ENCODE assay signal across 19 cellular contexts in genomic region chr6:75288023-75288422, GRCh38. TPM values are rescaled to one million over a fixed set of nuclear protein-coding genes. Genes with fewer than 3 reads are reported as not detected.
DNase-seq lines count a peak whose midpoint lies in the region; ATAC-seq and TF ChIP-seq lines count a peak whose summit lies in the region.
"Had no signal": no experiment of that assay in that cellular context is flagged by ENCODE, and none has a peak within 500 bp of the region (broad histone marks: within the 10 kb centered on the region; RNA-seq: fewer than 3 reads in every experiment).

No MANE protein-coding gene starts in this region.

- H3K9me3 Mint-ChIP-seq in immature natural killer cell = no peaks in the 10 kb centered on the region

- peaks cover 0 to 10% (median 2%) of the 10 kb centered on the region in 3 donors for H3K36me3 Mint-ChIP-seq in immature natural killer cell

- H3K27ac Mint-ChIP-seq in immature natural killer cell = no peak overlapping the region

- no peak overlapping the region for H3K4me3 Mint-ChIP-seq in immature natural killer cell

- no peak for ATAC-seq in heart right ventricle
- no peak for ATAC-seq in HG03457 (IDR thresholded peaks at IDR 0.05; ENCODE audit: unreplicated experiment)
- ATAC-seq: HepG2, PC-3 had no signal

- H3K9ac ChIP-seq in OCI-LY3 (ENCODE audit: low read length) = no peak overlapping the region
- H3K9ac ChIP-seq: KMS-11 had no signal

- 95 to 100% methylated on average over 1 of the region's 1 CpG for WGBS in heart right ventricle, 2 donors

- no peak overlapping the region for H2AFZ ChIP-seq in OCI-LY3 (ENCODE audit: low read depth, low read length)

- no peak for TF ChIP-seq CTCF in cardiac muscle cell (IDR thresholded peaks at IDR 0.05; ENCODE audit: low read depth, low read length)
- no peak for TF ChIP-seq CTCF in heart right ventricle (IDR thresholded peaks at IDR 0.05)
- no peak for TF ChIP-seq CTCF in OCI-LY3 (IDR thresholded peaks at IDR 0.05; ENCODE audit: low read depth, low read length)
- no peak for TF ChIP-seq CTCF in epithelial cell of esophagus (IDR thresholded peaks at IDR 0.05; ENCODE audit: insufficient read depth, low read depth, low read length, missing control alignments)

- peaks cover 31% of the 10 kb centered on the region for H3K79me2 ChIP-seq in OCI-LY3 (ENCODE audit: low read length)

- H3K36me3 ChIP-seq in cardiac muscle cell (no peaks in the 10 kb centered on the region), heart right ventricle (peaks cover 0 to 28% (median 0%) of the 10 kb centered on the region in 9 donors), OCI-LY3 (replicated peaks; ENCODE audit: low read depth, low read length) (no peaks in the 10 kb centered on the region)
- H3K36me3 ChIP-seq: MG63, SJCRH30 had no signal

- H3K27me3 Mint-ChIP-seq in immature natural killer cell (ENCODE audit: low read depth in 3 of 3) = no peaks in the 10 kb centered on the region

- H4K20me1 ChIP-seq in OCI-LY3 (ENCODE audit: insufficient read depth, low read length) = peaks cover 8% of the 10 kb centered on the region; the same call in 1 of the 2 replicates

- DNase-seq in cardiac muscle cell (ENCODE audit: low read depth in 1 of 2, low spot score in 1 of 2) (no peak), heart right ventricle (no peak), epithelial cell of esophagus (ENCODE audit: low read depth) (peak; percentile 81), NCI-H510A treated with DMSO at 0.1 percent for 48 hours (lab: John Stamatoyannopoulos, UW) (no peak), immature natural killer cell (no peak)
- DNase-seq: C1 segment of cervical spinal cord, GF-D8, GOT3, MG63, NCI-H1092, NCI-H146, NCI-H226, NCI-H69, PC-3, SJCRH30 had no signal

- intact Hi-C loops in heart right ventricle (cut with DNase I) = loop anchor here in 2 of 10 donors (5.0 to 10.0 kb wide), 2 partner anchors 239 to 317 kb away; partner anchors contain the start of gene SENP6 (in 1 of the 2)

- H3K4me1 ChIP-seq in cardiac muscle cell (ENCODE audit: low read depth) (peaks cover under 1% of the 10 kb centered on the region), heart right ventricle (peaks cover 0 to 46% (median 31%) of the 10 kb centered on the region in 9 donors), OCI-LY3 (ENCODE audit: low read length) (peaks cover 31% of the 10 kb centered on the region)
- H3K4me1 ChIP-seq: SJCRH30 had no signal

- H3K27me3 ChIP-seq in cardiac muscle cell (no peaks in the 10 kb centered on the region), heart right ventricle (no peaks in the 10 kb centered on the region), OCI-LY3 (ENCODE audit: low read depth, low read length) (no peaks in the 10 kb centered on the region)
- H3K27me3 ChIP-seq: MG63, SJCRH30 had no signal

- peak overlapping the region; percentile 42; the same call in 1 of the 2 replicates for H3K4me2 ChIP-seq in OCI-LY3 (ENCODE audit: low read length)
- H3K4me2 ChIP-seq: KMS-11 had no signal

- H3K4me3 ChIP-seq in cardiac muscle cell (no peak overlapping the region), heart right ventricle (no peak overlapping the region), OCI-LY3 (ENCODE audit: low read length) (no peak overlapping the region), epithelial cell of esophagus (ENCODE audit: low read length) (no peak overlapping the region)
- H3K4me3 ChIP-seq: MG63, SJCRH30 had no signal

- peak overlapping the region; percentile 20 for H3K27ac ChIP-seq in cardiac muscle cell
- H3K27ac ChIP-seq in heart right ventricle = no peak overlapping the region
- H3K27ac ChIP-seq in OCI-LY3 (ENCODE audit: low read length) = peak overlapping the region; percentile 10; the same call in 1 of the 2 replicates
- H3K27ac ChIP-seq: KMS-11, SJCRH30 had no signal

- H3K4me1 Mint-ChIP-seq in immature natural killer cell = peaks cover 0 to 8% of the 10 kb centered on the region in 2 donors

- no peaks in the 10 kb centered on the region for H3K9me3 ChIP-seq in cardiac muscle cell (ENCODE audit: low read depth)
- no peaks in the 10 kb centered on the region for H3K9me3 ChIP-seq in heart right ventricle
- no peaks in the 10 kb centered on the region for H3K9me3 ChIP-seq in OCI-LY3 (ENCODE audit: insufficient read depth, low read length)
- H3K9me3 ChIP-seq: MG63, SJCRH30 had no signal

RNA-seq across cellular contexts. Expression of gene TMEM30A, which starts 3.4 kb away (rescaled TPM):
- total RNA-seq in cardiac muscle cell = 25.3 and 30.0 TPM in 2 replicates
- polyA plus RNA-seq in cardiac muscle cell = 33.5 and 45.5 TPM in 2 replicates
- 10 to 100 TPM; 42.6 to 68.0 (median 55.9) TPM for total RNA-seq in heart right ventricle
- polyA plus RNA-seq in heart right ventricle = 10 to 100 TPM; 28.7 to 32.7 TPM
- 10 to 100 TPM; 47.5 to 81.9 (median 56.0) TPM for polyA plus RNA-seq in immature natural killer cell

RNA-seq across cellular contexts. Expression of gene COX7A2, which starts 44.4 kb away (rescaled TPM):
- total RNA-seq in cardiac muscle cell (184 and 768 TPM in 2 replicates), heart right ventricle (1,000 to 10,000 TPM in 7 of 10 donors, 100 to 1,000 TPM in 3; 789 to 1,205 (median 1,111) TPM)
- polyA plus RNA-seq in cardiac muscle cell (984 and 1,135 TPM in 2 replicates), heart right ventricle (100 to 1,000 TPM; 661 to 741 TPM), immature natural killer cell (1,000 to 10,000 TPM in 1 of 3 donors, 100 to 1,000 TPM in 2; 732 to 1,349 (median 964) TPM)

Comparison
In these comparisons a context has a peak if more than half of its experiments do, and no peak if none do; other contexts are left out.
1. H3K27ac ChIP-seq: peak in cardiac muscle cell (single experiment) and OCI-LY3 (single experiment); none in heart right ventricle (0 of 10).